In genomic region chr1:185720633-185721272, GRCh38 we compare ENCODE assay signal across 8 cellular contexts. TPM values are rescaled to one million over a fixed set of nuclear protein-coding genes. Genes with fewer than 3 reads are reported as not detected.
DNase-seq lines count a peak whose midpoint lies in the region; ATAC-seq and TF ChIP-seq lines count a peak whose summit lies in the region.

No MANE protein-coding gene starts in this region.

- H3K4me1 ChIP-seq in naive thymus-derived CD4-positive, alpha-beta T cell (ENCODE audit: control insufficient read depth in 2 of 2, insufficient read depth in 2 of 2, low read length in 2 of 2): no peaks in the 10 kb centered on the region

- no peak for ATAC-seq in activated naive CD4-positive, alpha-beta T cell treated with anti-CD3 and anti-CD28 coated beads, Interleukin-2, amount 50 U/mL, for 72 hours
- no peak for ATAC-seq in naive thymus-derived CD4-positive, alpha-beta T cell

- peaks cover 2% of the 10 kb centered on the region for H3K27me3 Mint-ChIP-seq in endothelial cell (ENCODE audit: unreplicated experiment)
- H3K27me3 Mint-ChIP-seq in osteocyte (ENCODE audit: unreplicated experiment): no peaks in the 10 kb centered on the region
- peaks cover 6 to 44% (median 27%) of the 10 kb centered on the region in 5 donors for H3K27me3 Mint-ChIP-seq in naive thymus-derived CD4-positive, alpha-beta T cell

- H3K36me3 Mint-ChIP-seq in endothelial cell (ENCODE audit: low read depth, unreplicated experiment): no peaks in the 10 kb centered on the region
- no peaks in the 10 kb centered on the region for H3K36me3 Mint-ChIP-seq in osteocyte (ENCODE audit: unreplicated experiment)
- no peaks in the 10 kb centered on the region for H3K36me3 Mint-ChIP-seq in activated naive CD4-positive, alpha-beta T cell treated with anti-CD3 and anti-CD28 coated beads, Interleukin-2, amount 50 U/mL, for 72 hours
- H3K36me3 Mint-ChIP-seq in naive thymus-derived CD4-positive, alpha-beta T cell: no peaks in the 10 kb centered on the region

- no peak overlapping the region for H3K27ac Mint-ChIP-seq in endothelial cell (ENCODE audit: unreplicated experiment)
- no peak overlapping the region for H3K27ac Mint-ChIP-seq in osteocyte (ENCODE audit: unreplicated experiment)
- H3K27ac Mint-ChIP-seq in activated naive CD4-positive, alpha-beta T cell treated with anti-CD3 and anti-CD28 coated beads, Interleukin-2, amount 50 U/mL, for 72 hours: no peak overlapping the region
- no peak overlapping the region for H3K27ac Mint-ChIP-seq in naive thymus-derived CD4-positive, alpha-beta T cell

- H3K36me3 ChIP-seq in naive thymus-derived CD4-positive, alpha-beta T cell (ENCODE audit: control insufficient read depth in 2 of 3, insufficient read depth in 3 of 3, low read length in 3 of 3): no peaks in the 10 kb centered on the region

- TF ChIP-seq CTCF in GM12873 (IDR thresholded peaks at IDR 0.05; ENCODE audit: insufficient read depth, low read depth, low read length, missing control alignments): peak; percentile 30
- TF ChIP-seq CTCF in endothelial cell (IDR thresholded peaks at IDR 0.05; ENCODE audit: unreplicated experiment): peak; percentile 40
- TF ChIP-seq CTCF in osteocyte (IDR thresholded peaks at IDR 0.05): peak; percentile 76

- CTCF ChIA-PET in naive thymus-derived CD4-positive, alpha-beta T cell (lab: Charles Lee): no interaction called here

- no peak overlapping the region for H3K4me3 Mint-ChIP-seq in endothelial cell (ENCODE audit: unreplicated experiment)
- no peak overlapping the region for H3K4me3 Mint-ChIP-seq in osteocyte (ENCODE audit: unreplicated experiment)
- no peak overlapping the region for H3K4me3 Mint-ChIP-seq in naive thymus-derived CD4-positive, alpha-beta T cell

- POLR2A ChIA-PET in naive thymus-derived CD4-positive, alpha-beta T cell (lab: Charles Lee): interaction anchor here (0.6 kb wide), 1 partner anchor 499 kb away, joined by 3 read pairs; no protein-coding TSS in a partner anchor

- no peaks in the 10 kb centered on the region for H3K27me3 ChIP-seq in naive thymus-derived CD4-positive, alpha-beta T cell (ENCODE audit: control insufficient read depth in 2 of 2, insufficient read depth in 2 of 2, low read length in 2 of 2)

- no peaks in the 10 kb centered on the region for H3K4me1 Mint-ChIP-seq in endothelial cell (ENCODE audit: unreplicated experiment)
- H3K4me1 Mint-ChIP-seq in osteocyte (ENCODE audit: unreplicated experiment): peaks cover 27% of the 10 kb centered on the region
- no peaks in the 10 kb centered on the region for H3K4me1 Mint-ChIP-seq in naive thymus-derived CD4-positive, alpha-beta T cell

- DNase-seq in NCI-H446 treated with DMSO at 0.1 percent for 48 hours (lab: John Stamatoyannopoulos, UW): peak; percentile 21
- no peak for DNase-seq in endothelial cell (ENCODE audit: low spot score)
- DNase-seq in osteocyte (ENCODE audit: extremely low spot score, unreplicated experiment): no peak
- DNase-seq in GM19238 (ENCODE audit: insufficient read length, low spot score): no peak
- no peak for DNase-seq in activated naive CD4-positive, alpha-beta T cell treated with anti-CD3 and anti-CD28 coated beads, Interleukin-2, amount 50 U/mL, for 72 hours (ENCODE audit: low spot score in 2 of 2)
- DNase-seq in activated T-cell treated with anti-CD3 and anti-CD28 coated beads, Interleukin-2, amount 50 U/mL, for 1 hour: no peak
- no peak for DNase-seq in naive thymus-derived CD4-positive, alpha-beta T cell

- intact Hi-C loops in naive thymus-derived CD4-positive, alpha-beta T cell (cut with micrococcal nuclease): loop anchor here in 1 of 2 donors (1.0 kb wide), 1 partner anchor 492 kb away; no protein-coding TSS in a partner anchor

- no peak overlapping the region for H3K27ac ChIP-seq in naive thymus-derived CD4-positive, alpha-beta T cell (ENCODE audit: low read depth, low read length)

- H3K9me3 Mint-ChIP-seq in endothelial cell (ENCODE audit: unreplicated experiment): no peaks in the 10 kb centered on the region
- H3K9me3 Mint-ChIP-seq in osteocyte (ENCODE audit: unreplicated experiment): no peaks in the 10 kb centered on the region
- no peaks in the 10 kb centered on the region for H3K9me3 Mint-ChIP-seq in activated naive CD4-positive, alpha-beta T cell treated with anti-CD3 and anti-CD28 coated beads, Interleukin-2, amount 50 U/mL, for 72 hours
- H3K9me3 Mint-ChIP-seq in naive thymus-derived CD4-positive, alpha-beta T cell: peaks cover 0 to 2% (median 0%) of the 10 kb centered on the region in 11 donors

- no peaks in the 10 kb centered on the region for H3K9me3 ChIP-seq in naive thymus-derived CD4-positive, alpha-beta T cell (ENCODE audit: control insufficient read depth in 2 of 3, low read length in 3 of 3)

- no peak overlapping the region for H3K4me3 ChIP-seq in naive thymus-derived CD4-positive, alpha-beta T cell (ENCODE audit: low read length)

RNA-seq across cellular contexts. Expression of gene HMCN1, which starts 13.4 kb away (rescaled TPM):
- total RNA-seq in endothelial cell (ENCODE audit: unreplicated experiment) (22.2 TPM), osteocyte (91.4 and 95.9 TPM in 2 replicates)
- under 1 TPM in 1 of 2 donors, not detected in 1; 0.14 TPM for total RNA-seq in activated naive CD4-positive, alpha-beta T cell treated with anti-CD3 and anti-CD28 coated beads, Interleukin-2, amount 50 U/mL, for 72 hours
- total RNA-seq in naive thymus-derived CD4-positive, alpha-beta T cell: under 1 TPM in 4 of 5 experiments, not detected in 1; under 0.01 to 0.19 (median 0.16) TPM
- polyA plus RNA-seq in naive thymus-derived CD4-positive, alpha-beta T cell: not detected

Comparison
In these comparisons a context has a peak if more than half of its experiments do, and no peak if none do; other contexts are left out.
1. RNA of gene HMCN1, which starts 13.4 kb away (total RNA-seq): 91.4 to 95.9 TPM in osteocyte and 22.2 TPM in endothelial cell (single experiment); 0.14 TPM in activated naive CD4-positive, alpha-beta T cell treated with anti-CD3 and anti-CD28 coated beads, Interleukin-2, amount 50 U/mL, for 72 hours and under 0.01 to 0.19 TPM in naive thymus-derived CD4-positive, alpha-beta T cell; every median in the first group is over 10 times any median in the second.
2. Peak in every context shown above with its lines, with median percentiles within 50 percentile points of each other: CTCF ChIP-seq.